In the genomic region with DNA sequence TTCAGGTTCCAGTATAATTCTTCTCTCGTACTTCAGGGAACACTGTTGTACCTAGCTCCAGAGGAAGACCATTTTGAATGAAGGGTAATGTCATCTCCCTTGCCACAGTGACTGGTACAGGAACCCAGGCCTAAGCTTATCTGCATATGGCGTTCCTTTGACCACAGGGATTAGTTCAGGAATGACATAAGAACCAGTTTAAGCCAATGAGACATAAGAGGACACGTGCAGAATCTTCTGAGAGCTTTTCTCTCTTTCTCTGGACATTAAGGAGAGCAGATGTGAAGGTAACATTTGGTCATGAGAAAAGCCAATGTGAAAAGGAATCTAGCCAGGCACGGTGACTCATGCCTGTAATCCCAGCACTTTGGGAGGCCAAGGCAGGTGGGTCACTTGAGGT, we compare ENCODE assay signal across 24 cellular contexts. TPM values are rescaled to one million over a fixed set of nuclear protein-coding genes. Genes with fewer than 3 reads are reported as not detected.
A peak's percentile ranks its signal among the peaks of the same experiment; 100 is the strongest.
DNase-seq lines count a peak whose midpoint lies in the region; TF ChIP-seq lines count a peak whose summit lies in the region.
"Had no signal": no experiment of that assay in that cellular context is flagged by ENCODE, and none has a peak within 500 bp of the region (broad histone marks: within the 10 kb centered on the region; RNA-seq: fewer than 3 reads in every experiment).

No MANE protein-coding gene starts in this region.

- no peak overlapping the region for H3K4me3 ChIP-seq in SJCRH30
- no peak overlapping the region for H3K4me3 ChIP-seq in tibial artery
- H3K4me3 ChIP-seq: PC-9, SJSA1 had no signal

- H3K36me3 ChIP-seq in SJCRH30, result no peaks in the 10 kb centered on the region
- H3K36me3 ChIP-seq in tibial artery, result peaks cover 0 to 4% (median 0%) of the 10 kb centered on the region in 3 donors
- H3K36me3 ChIP-seq: BE2C, SJSA1 had no signal

- no peak for TF ChIP-seq CTCF in tibial artery (IDR thresholded peaks at IDR 0.05)

- H3K27ac ChIP-seq in SJCRH30, result no peak overlapping the region
- no peak overlapping the region for H3K27ac ChIP-seq in tibial artery
- H3K27ac ChIP-seq: 22Rv1, PC-9, SJSA1 had no signal

- no peaks in the 10 kb centered on the region for H3K9me3 ChIP-seq in SJCRH30 (replicated peaks)
- no peaks in the 10 kb centered on the region for H3K9me3 ChIP-seq in tibial artery
- H3K9me3 ChIP-seq: BE2C, SJSA1 had no signal

- intact Hi-C loops in tibial artery (cut with DNase I; ENCODE audit: low total_unique reads), result no loop called here

- DNase-seq in A172 (ENCODE audit: low spot score) (peak; percentile 21), LHCN-M2 (ENCODE audit: low read depth) (peak; percentile 62), SJCRH30 (peak; percentile 31 to 69), iris pigment epithelial cell (ENCODE audit: low read depth) (peak; percentile 40), activated T-cell treated with anti-CD3 and anti-CD28 coated beads for 4 hours (no peak), tibial artery (no peak)
- no peak for DNase-seq in stimulated activated CD4-positive, alpha-beta T cell treated with anti-CD3 and anti-CD28 coated beads, Interleukin-4, amount 100 ng/mL, for 4 hours
- DNase-seq in NK-92 treated with Interleukin-12 subunit alpha and Interleukin-12 subunit beta, amount 100 ng/mL, for 24 hours (lab: John Stamatoyannopoulos, UW), result no peak
- DNase-seq: ACHN; BE2C; CD8-positive, alpha-beta memory T cell; DMS79 treated with DMSO at 0.1 percent for 48 hours; H7; KG1; NCI-H1092 treated with DMSO at 0.1 percent for 48 hours; NCI-H1436; NCI-H187; NCI-H2081 treated with DMSO at 0.1 percent for 48 hours; NCI-H2171; NCI-H524; NCI-H748 treated with DMSO at 0.1 percent for 48 hours; PC-9 had no signal

- H3K27me3 ChIP-seq in SJCRH30, result no peaks in the 10 kb centered on the region
- no peaks in the 10 kb centered on the region for H3K27me3 ChIP-seq in tibial artery
- H3K27me3 ChIP-seq: BE2C, SJSA1 had no signal

- H3K4me1 ChIP-seq in SJCRH30 (peaks cover 11% of the 10 kb centered on the region), tibial artery (no peaks in the 10 kb centered on the region)
- H3K4me1 ChIP-seq: BE2C had no signal

RNA-seq across cellular contexts. Expression of a gene that starts 21.8 kb away (rescaled TPM):
- 120 and 123 TPM in 2 replicates for total RNA-seq in A172 (2014; rRNA removed; shearing (Covaris generic))
- total RNA-seq in LHCN-M2 (2014; rRNA removed), result 91.4 and 99.7 TPM in 2 replicates
- polyA plus RNA-seq in LHCN-M2 (2012), result 80.3 TPM
- total RNA-seq in SJCRH30 (2014; rRNA removed; shearing (Covaris generic)), result 37.8 and 41.6 TPM in 2 replicates

RNA-seq across cellular contexts. Expression of a gene that starts 55.5 kb away (rescaled TPM):
- 159 and 174 TPM in 2 replicates for total RNA-seq in A172 (2014; rRNA removed; shearing (Covaris generic))
- 108 and 131 TPM in 2 replicates for total RNA-seq in LHCN-M2 (2014; rRNA removed)
- polyA plus RNA-seq in LHCN-M2 (2012), result 93.3 TPM
- 79.6 and 93.3 TPM in 2 replicates for total RNA-seq in SJCRH30 (2014; rRNA removed; shearing (Covaris generic))

Comparison
In these comparisons a context has a peak if more than half of its experiments do, and no peak if none do; other contexts are left out.
1. DNase-seq: peak in A172 (single experiment), LHCN-M2 (single experiment), SJCRH30 (2 of 2) and iris pigment epithelial cell (single experiment); none in activated T-cell treated with anti-CD3 and anti-CD28 coated beads for 4 hours (single experiment), stimulated activated CD4-positive, alpha-beta T cell treated with anti-CD3 and anti-CD28 coated beads, Interleukin-4, amount 100 ng/mL, for 4 hours (0 of 2), NK-92 treated with Interleukin-12 subunit alpha and Interleukin-12 subunit beta, amount 100 ng/mL, for 24 hours (single experiment) and tibial artery (0 of 2).